ENCODE assay signal across 26 cellular contexts in genomic region chr9:28714175-28714574, GRCh38.
"Had no signal": no experiment of that assay in that cellular context is flagged by ENCODE, and none has a peak within 500 bp of the region (broad histone marks: within the 10 kb centered on the region; RNA-seq: fewer than 3 reads in every experiment).

No MANE protein-coding gene starts in this region.

- H3K4me3 ChIP-seq: colonic mucosa, coronary artery, dorsolateral prefrontal cortex, esophagus muscularis mucosa, esophagus squamous epithelium, gastrocnemius medialis, gastroesophageal sphincter, heart left ventricle, heart right ventricle had no signal

- DNase-seq: colonic mucosa; cortex of kidney; dermis blood vessel endothelial cell; dorsolateral prefrontal cortex; effector CD4-positive, alpha-beta T cell; effector CD8-positive, alpha-beta T cell; effector memory CD4-positive, alpha-beta T cell; effector memory CD8-positive, alpha-beta T cell; endodermal cell; erythroblast; esophagus squamous epithelium; foreskin fibroblast; foreskin keratinocyte; gastrocnemius medialis; glutamatergic neuron; head of caudate nucleus; heart left ventricle; heart right ventricle had no signal

- H3K27ac ChIP-seq: colonic mucosa, coronary artery, dorsolateral prefrontal cortex, epithelial cell of prostate, esophagus muscularis mucosa, esophagus squamous epithelium, foreskin keratinocyte, gastrocnemius medialis, gastroesophageal sphincter, heart left ventricle, heart right ventricle had no signal

- H3K4me1 ChIP-seq: colonic mucosa, esophagus muscularis mucosa, esophagus squamous epithelium, foreskin keratinocyte, gastrocnemius medialis, gastroesophageal sphincter, heart left ventricle, heart right ventricle had no signal

- ATAC-seq: effector memory CD8-positive, alpha-beta T cell; esophagus mucosa; foreskin keratinocyte; gastrocnemius medialis; gastroesophageal sphincter; heart left ventricle; heart right ventricle had no signal

- FAIRE-seq: colon, endometrium, endothelial cell of umbilical vein had no signal

- H3K9me3 ChIP-seq: colonic mucosa, esophagus muscularis mucosa, esophagus squamous epithelium, gastrocnemius medialis, gastroesophageal sphincter, heart left ventricle, heart right ventricle had no signal

- H3K27me3 ChIP-seq: colonic mucosa, dorsolateral prefrontal cortex, esophagus muscularis mucosa, esophagus squamous epithelium, foreskin keratinocyte, gastrocnemius medialis, gastroesophageal sphincter, heart left ventricle, heart right ventricle had no signal

- H3K36me3 ChIP-seq: colonic mucosa, esophagus muscularis mucosa, esophagus squamous epithelium, gastrocnemius medialis, gastroesophageal sphincter, heart left ventricle, heart right ventricle had no signal
